Comparison of ENCODE assay signal across 8 cellular contexts in genomic region chr16:29806641-29807425, GRCh38. TPM values are rescaled to one million over a fixed set of nuclear protein-coding genes. Genes with fewer than 3 reads are reported as not detected.
DNase-seq lines count a peak whose midpoint lies in the region; ATAC-seq and TF ChIP-seq lines count a peak whose summit lies in the region.

No MANE protein-coding gene starts in this region.

- DNase-seq in DND-41, result peak; percentile 85
- DNase-seq in RKO (ENCODE audit: low spot score), result peak; percentile 76
- peak; percentile 93 for DNase-seq in spleen
- no peak for DNase-seq in AG20443 (ENCODE audit: low spot score)

- H3K4me3 ChIP-seq in DND-41 (ENCODE audit: low read depth in 1 of 2, low read length in 2 of 2) (peak overlapping the region; percentile 65 to 96), HUES48 (ENCODE audit: low read depth, low read length) (peak overlapping the region; percentile 76), iPS-18a (ENCODE audit: low read length) (peak overlapping the region; percentile 86), spleen (peak overlapping the region; percentile 45 to 92 (median 56))

- no peak for TF ChIP-seq POLR2A in spleen (IDR thresholded peaks at IDR 0.05)

- H2AFZ ChIP-seq in DND-41 (ENCODE audit: low read depth, low read length), result no peak overlapping the region

- peak overlapping the region; percentile 99 for H3K27ac ChIP-seq in DND-41 (ENCODE audit: low read length)
- H3K27ac ChIP-seq in HUES48 (ENCODE audit: low read depth, low read length), result peak overlapping the region; percentile 94
- peak overlapping the region; percentile 24 for H3K27ac ChIP-seq in adipose tissue (ENCODE audit: low read depth, low read length)
- H3K27ac ChIP-seq in iPS-18a (ENCODE audit: low read length), result no peak overlapping the region
- peak overlapping the region; percentile 88 to 100 (median 94) for H3K27ac ChIP-seq in spleen

- H3K4me1 ChIP-seq in DND-41 (ENCODE audit: insufficient read depth, low read length) (peaks cover 76% of the 10 kb centered on the region), HUES48 (ENCODE audit: control insufficient read depth, insufficient read depth, low read length) (peaks cover 37% of the 10 kb centered on the region), iPS-18a (ENCODE audit: control insufficient read depth, low read depth, low read length) (peaks cover 34% of the 10 kb centered on the region), spleen (peaks cover 46 to 64% (median 61%) of the 10 kb centered on the region in 6 donors)

- WGBS in adipose tissue, 3 donors, result 1% methylated on average over 62 to 98 of the region's 99 CpGs
- WGBS in spleen, 5 donors, result 0 to 1% (median 0%) methylated on average over 12 to 99 of the region's 99 CpGs

- TF ChIP-seq CTCF in DND-41 (IDR thresholded peaks at IDR 0.05; ENCODE audit: borderline replicate concordance, extremely low read depth, low read length, poor library complexity, severe bottlenecking), result no peak
- no peak for TF ChIP-seq CTCF in spleen (IDR thresholded peaks at IDR 0.05 in 8 of 11, conservative IDR thresholded peaks at IDR 0.05 in 3 of 11)

- H4K20me1 ChIP-seq in DND-41 (ENCODE audit: insufficient read depth, low read length), result peaks cover 36% of the 10 kb centered on the region

- intact Hi-C loops in spleen (cut with DNase I; ENCODE audit: low total_unique reads), result no loop called here

- H3K79me2 ChIP-seq in DND-41 (ENCODE audit: insufficient read depth, low read length), result peaks cover 48% of the 10 kb centered on the region

- peak overlapping the region; percentile 96 for H3K4me2 ChIP-seq in DND-41 (ENCODE audit: insufficient read depth, low read length)

- peak; percentile 4; the same call in 1 of the 3 replicates for ATAC-seq in DND-41 (ENCODE audit: insufficient read depth, low read depth)
- ATAC-seq in GM18517 (IDR thresholded peaks at IDR 0.05; ENCODE audit: unreplicated experiment), result no peak

- H3K9me3 ChIP-seq in DND-41 (ENCODE audit: insufficient read depth, low read length, severe bottlenecking), result no peaks in the 10 kb centered on the region
- H3K9me3 ChIP-seq in HUES48 (ENCODE audit: control insufficient read depth, insufficient read depth, low read length), result no peaks in the 10 kb centered on the region
- H3K9me3 ChIP-seq in iPS-18a (ENCODE audit: control insufficient read depth, low read depth, low read length), result no peaks in the 10 kb centered on the region
- no peaks in the 10 kb centered on the region for H3K9me3 ChIP-seq in spleen

- H3K36me3 ChIP-seq in DND-41 (ENCODE audit: insufficient read depth, low read length) (peaks cover 72% of the 10 kb centered on the region), HUES48 (ENCODE audit: control insufficient read depth, insufficient read depth, low read length) (peaks cover 50% of the 10 kb centered on the region), iPS-18a (ENCODE audit: control insufficient read depth, low read depth, low read length) (peaks cover 37% of the 10 kb centered on the region), spleen (peaks cover 0 to 44% (median 19%) of the 10 kb centered on the region in 6 donors)

- H3K9ac ChIP-seq in DND-41 (ENCODE audit: low read depth, low read length) (peak overlapping the region; percentile 99), HUES48 (ENCODE audit: low read depth, low read length) (peak overlapping the region; percentile 57), iPS-18a (ENCODE audit: low read length) (peak overlapping the region; percentile 83)

- no peaks in the 10 kb centered on the region for H3K27me3 ChIP-seq in DND-41 (ENCODE audit: insufficient read depth, low read length, poor library complexity)
- no peaks in the 10 kb centered on the region for H3K27me3 ChIP-seq in HUES48 (ENCODE audit: control insufficient read depth, insufficient read depth, low read length)
- H3K27me3 ChIP-seq in iPS-18a (ENCODE audit: control insufficient read depth, insufficient read depth, low read length), result no peaks in the 10 kb centered on the region
- H3K27me3 ChIP-seq in spleen (replicated peaks in 1 of 7), result peaks cover 0 to 7% (median 3%) of the 10 kb centered on the region in 7 donors

RNA-seq across cellular contexts. Expression of gene MAZ, which starts 0.5 kb away (rescaled TPM):
- polyA plus RNA-seq in adipose tissue (100 to 1,000 TPM in 1 of 3 donors, 10 to 100 TPM in 2; 74.2 to 137 (median 83.9) TPM), spleen (100 to 1,000 TPM in 2 of 3 donors, 10 to 100 TPM in 1; 92.2 to 145 (median 100) TPM)
- total RNA-seq in spleen, result 100 to 1,000 TPM in 4 of 7 donors, 10 to 100 TPM in 3; 82.7 to 157 (median 125) TPM

RNA-seq across cellular contexts. Expression of gene PRRT2, which starts 5.2 kb away (rescaled TPM):
- polyA plus RNA-seq in adipose tissue, result 1 to 10 TPM in 1 of 3 donors, under 1 TPM in 2; 0.56 to 3.7 (median 0.95) TPM
- total RNA-seq in spleen, result 1 to 10 TPM in 2 of 7 donors, under 1 TPM in 3, not detected in 2; 0.29 to 2.1 (median 0.77) TPM
- under 1 TPM; 0.15 to 0.67 (median 0.22) TPM for polyA plus RNA-seq in spleen

RNA-seq across cellular contexts. Expression of gene PAGR1, which starts 9.1 kb away (rescaled TPM):
- 10 to 100 TPM; 15.2 to 33.3 (median 18.5) TPM for polyA plus RNA-seq in adipose tissue
- 10 to 100 TPM; 17.3 to 43.9 (median 23.6) TPM for total RNA-seq in spleen
- polyA plus RNA-seq in spleen, result 10 to 100 TPM; 28.8 to 46.4 (median 37.9) TPM

RNA-seq across cellular contexts. Expression of gene MVP, which starts 13.4 kb away (rescaled TPM):
- polyA plus RNA-seq in adipose tissue (100 to 1,000 TPM in 2 of 3 donors, 10 to 100 TPM in 1; 90.1 to 104 (median 103) TPM), spleen (100 to 1,000 TPM in 1 of 3 donors, 10 to 100 TPM in 2; 72.3 to 153 (median 90.9) TPM)
- 100 to 1,000 TPM; 103 to 200 (median 160) TPM for total RNA-seq in spleen

RNA-seq across cellular contexts. Expression of gene KIF22, which starts 16.3 kb away (rescaled TPM):
- polyA plus RNA-seq in adipose tissue, result 10 to 100 TPM; 19.7 to 32.1 (median 29.8) TPM
- total RNA-seq in spleen, result 10 to 100 TPM; 26.6 to 45.1 (median 36.2) TPM
- polyA plus RNA-seq in spleen, result 10 to 100 TPM; 47.4 to 59.2 (median 56.4) TPM
